Comparison of ENCODE assay signal across 1 cellular context in the genomic region with DNA sequence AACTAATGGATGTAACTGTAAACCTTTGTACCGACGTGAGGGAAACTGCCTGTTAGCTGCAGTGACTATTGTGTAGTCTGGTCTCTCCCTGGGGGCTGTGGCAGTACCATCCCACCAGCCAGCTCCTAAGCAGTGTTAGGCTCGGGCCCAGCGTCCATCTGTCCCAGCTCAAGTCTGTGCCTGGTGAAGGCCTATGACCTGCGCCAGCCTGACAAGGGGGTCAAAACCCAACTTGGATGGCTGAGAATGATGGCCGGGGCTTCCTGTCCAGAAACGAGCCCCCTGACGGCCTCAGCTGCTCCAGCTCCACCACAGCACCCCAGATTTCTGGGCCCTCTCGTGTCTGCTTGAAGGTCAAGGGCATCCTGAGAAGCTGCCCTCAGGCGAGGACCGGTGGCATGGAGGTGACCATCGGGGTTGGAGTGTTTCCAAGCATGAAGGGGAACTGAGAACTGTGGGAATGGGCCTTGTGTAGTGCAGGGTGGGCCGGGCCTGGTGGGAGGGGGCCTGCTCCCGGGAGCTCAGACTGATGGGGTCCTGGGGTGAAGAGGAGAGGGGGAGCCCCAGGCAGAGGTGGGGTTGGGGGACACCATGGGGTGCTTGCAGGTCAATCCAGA.
TF ChIP-seq lines count a peak whose summit lies in the region.

No MANE protein-coding gene starts in this region.

TF ChIP-seq in liver, 16 proteins besides CTCF, POLR2A, EP300 and RAD21:
- TF ChIP-seq, protein P1, sequence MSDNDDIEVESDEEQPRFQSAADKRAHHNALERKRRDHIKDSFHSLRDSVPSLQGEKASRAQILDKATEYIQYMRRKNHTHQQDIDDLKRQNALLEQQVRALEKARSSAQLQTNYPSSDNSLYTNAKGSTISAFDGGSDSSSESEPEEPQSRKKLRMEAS (IDR thresholded peaks at IDR 0.05) = no peak
- TF ChIP-seq, protein P2, sequence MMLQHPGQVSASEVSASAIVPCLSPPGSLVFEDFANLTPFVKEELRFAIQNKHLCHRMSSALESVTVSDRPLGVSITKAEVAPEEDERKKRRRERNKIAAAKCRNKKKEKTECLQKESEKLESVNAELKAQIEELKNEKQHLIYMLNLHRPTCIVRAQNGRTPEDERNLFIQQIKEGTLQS (IDR thresholded peaks at IDR 0.05) = no peak
- TF ChIP-seq HNF4A (conservative IDR thresholded peaks at IDR 0.05) (no peak), YY1 (IDR thresholded peaks at IDR 0.05) (no peak), NR2F2 (IDR thresholded peaks at IDR 0.05) (no peak), ZBTB33 (IDR thresholded peaks at IDR 0.05) (no peak), TAF1 (conservative IDR thresholded peaks at IDR 0.05) (no peak), HNF4G (IDR thresholded peaks at IDR 0.05) (no peak), RXRA (IDR thresholded peaks at IDR 0.05) (no peak), FOXA2 (IDR thresholded peaks at IDR 0.05) (no peak), JUND (IDR thresholded peaks at IDR 0.05) (no peak), SP1 (IDR thresholded peaks at IDR 0.05) (no peak), GABPA (IDR thresholded peaks at IDR 0.05 in 1 of 2, conservative IDR thresholded peaks at IDR 0.05 in 1 of 2) (no peak), FOXA1 (IDR thresholded peaks at IDR 0.05) (no peak), EGR1 (IDR thresholded peaks at IDR 0.05; ENCODE audit: low read depth in 2 of 2) (no peak)
- TF ChIP-seq, protein P3, sequence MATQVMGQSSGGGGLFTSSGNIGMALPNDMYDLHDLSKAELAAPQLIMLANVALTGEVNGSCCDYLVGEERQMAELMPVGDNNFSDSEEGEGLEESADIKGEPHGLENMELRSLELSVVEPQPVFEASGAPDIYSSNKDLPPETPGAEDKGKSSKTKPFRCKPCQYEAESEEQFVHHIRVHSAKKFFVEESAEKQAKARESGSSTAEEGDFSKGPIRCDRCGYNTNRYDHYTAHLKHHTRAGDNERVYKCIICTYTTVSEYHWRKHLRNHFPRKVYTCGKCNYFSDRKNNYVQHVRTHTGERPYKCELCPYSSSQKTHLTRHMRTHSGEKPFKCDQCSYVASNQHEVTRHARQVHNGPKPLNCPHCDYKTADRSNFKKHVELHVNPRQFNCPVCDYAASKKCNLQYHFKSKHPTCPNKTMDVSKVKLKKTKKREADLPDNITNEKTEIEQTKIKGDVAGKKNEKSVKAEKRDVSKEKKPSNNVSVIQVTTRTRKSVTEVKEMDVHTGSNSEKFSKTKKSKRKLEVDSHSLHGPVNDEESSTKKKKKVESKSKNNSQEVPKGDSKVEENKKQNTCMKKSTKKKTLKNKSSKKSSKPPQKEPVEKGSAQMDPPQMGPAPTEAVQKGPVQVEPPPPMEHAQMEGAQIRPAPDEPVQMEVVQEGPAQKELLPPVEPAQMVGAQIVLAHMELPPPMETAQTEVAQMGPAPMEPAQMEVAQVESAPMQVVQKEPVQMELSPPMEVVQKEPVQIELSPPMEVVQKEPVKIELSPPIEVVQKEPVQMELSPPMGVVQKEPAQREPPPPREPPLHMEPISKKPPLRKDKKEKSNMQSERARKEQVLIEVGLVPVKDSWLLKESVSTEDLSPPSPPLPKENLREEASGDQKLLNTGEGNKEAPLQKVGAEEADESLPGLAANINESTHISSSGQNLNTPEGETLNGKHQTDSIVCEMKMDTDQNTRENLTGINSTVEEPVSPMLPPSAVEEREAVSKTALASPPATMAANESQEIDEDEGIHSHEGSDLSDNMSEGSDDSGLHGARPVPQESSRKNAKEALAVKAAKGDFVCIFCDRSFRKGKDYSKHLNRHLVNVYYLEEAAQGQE (IDR thresholded peaks at IDR 0.05) = no peak
